Comparison of ENCODE assay signal across 14 cellular contexts in genomic region chr21:29166853-29167252, GRCh38. TPM values are rescaled to one million over a fixed set of nuclear protein-coding genes. Genes with fewer than 3 reads are reported as not detected.
"Had no signal": no experiment of that assay in that cellular context is flagged by ENCODE, and none has a peak within 500 bp of the region (broad histone marks: within the 10 kb centered on the region; RNA-seq: fewer than 3 reads in every experiment).

No MANE protein-coding gene starts in this region.

- ATAC-seq: activated CD4-positive, alpha-beta T cell treated with anti-CD3 and anti-CD28 coated beads for 36 hours; psoas muscle; sciatic nerve; T-helper 17 cell had no signal

- H3K4me3 ChIP-seq: psoas muscle, stomach, testis had no signal

- H3K36me3 ChIP-seq: stomach had no signal

- H3K9me3 ChIP-seq: psoas muscle, stomach, testis had no signal

- FAIRE-seq: frontal cortex had no signal

- H3K27me3 ChIP-seq: stomach, testis had no signal

- H3K4me1 ChIP-seq: psoas muscle had no signal

- H3K27ac ChIP-seq: epithelial cell of prostate, psoas muscle, stomach, testis had no signal

- DNase-seq: activated CD4-positive, alpha-beta memory T cell treated with anti-CD3 and anti-CD28 coated beads, Interleukin-2, amount 10 ng/mL, durations not matched to agents 7 days and 5 days; activated CD4-positive, alpha-beta T cell treated with anti-CD3 and anti-CD28 coated beads for 36 hours; activated naive CD4-positive, alpha-beta T cell treated with anti-CD3 and anti-CD28 coated beads, Interleukin-2, amount 10 ng/mL, durations not matched to agents 7 days and 5 days; activated T-cell treated with anti-CD3 and anti-CD28 coated beads, Interleukin-2, amount 50 U/mL, for 24 hours; head of caudate nucleus; immature natural killer cell; psoas muscle; stomach; T-helper 17 cell; testis had no signal

RNA-seq across cellular contexts. Expression of gene MAP3K7CL, which starts 36.4 kb away (rescaled TPM):
- total RNA-seq: neural crest cell had no signal
